In genomic region chr22:39092111-39092867, GRCh38 we compare ENCODE assay signal across 13 cellular contexts. TPM values are rescaled to one million over a fixed set of nuclear protein-coding genes. Genes with fewer than 3 reads are reported as not detected.
A peak's percentile ranks its signal among the peaks of the same experiment; 100 is the strongest.
DNase-seq lines count a peak whose midpoint lies in the region; ATAC-seq and TF ChIP-seq lines count a peak whose summit lies in the region.
"Had no signal": no experiment of that assay in that cellular context is flagged by ENCODE, and none has a peak within 500 bp of the region (broad histone marks: within the 10 kb centered on the region; RNA-seq: fewer than 3 reads in every experiment).

No MANE protein-coding gene starts in this region.

- no peaks in the 10 kb centered on the region for H3K36me3 ChIP-seq in OCI-LY7 (ENCODE audit: insufficient read depth, low read length)

- intact Hi-C loops in OCI-LY7 (cut with micrococcal nuclease; ENCODE audit: unreplicated experiment) = no loop called here

- no peaks in the 10 kb centered on the region for H3K79me2 ChIP-seq in OCI-LY7 (ENCODE audit: insufficient read depth, low read depth, low read length)

- H3K27me3 Mint-ChIP-seq in activated T-cell treated with anti-CD3 and anti-CD28 coated beads, Interleukin-2, amount 50 U/mL, for 24 hours = no peaks in the 10 kb centered on the region
- no peaks in the 10 kb centered on the region for H3K27me3 Mint-ChIP-seq in activated naive CD8-positive, alpha-beta T cell treated with anti-CD3 and anti-CD28 coated beads, Interleukin-2, amount 10 ng/mL, durations not matched to agents 7 days and 5 days

- peak overlapping the region; percentile 7; the same call in 1 of the 2 replicates for H2AFZ ChIP-seq in OCI-LY7 (ENCODE audit: low read length)

- POLR2A ChIA-PET in OCI-LY7 (lab: Charles Lee) = no interaction called here
- POLR2A ChIA-PET in activated naive CD8-positive, alpha-beta T cell treated with anti-CD3 and anti-CD28 coated beads, Interleukin-2, amount 10 ng/mL, durations not matched to agents 7 days and 5 days (lab: Charles Lee) = interaction anchor here (1.1 to 1.7 kb wide), 2 partner anchors 26 to 76 kb away, joined by 3 to 6 read pairs; no protein-coding TSS in a partner anchor

- no peaks in the 10 kb centered on the region for H3K9me2 ChIP-seq in OCI-LY7 (ENCODE audit: insufficient read depth, low read length)

- peaks cover 28% of the 10 kb centered on the region for H3K4me1 ChIP-seq in OCI-LY7 (ENCODE audit: insufficient read depth, low read length, poor library complexity, severe bottlenecking)

- CTCF ChIA-PET in OCI-LY7 (lab: Charles Lee; ENCODE audit: unreplicated experiment) = no interaction called here

- H3K4me1 Mint-ChIP-seq in activated T-cell treated with anti-CD3 and anti-CD28 coated beads, Interleukin-2, amount 50 U/mL, for 24 hours (ENCODE audit: low read depth) = peaks cover 91% of the 10 kb centered on the region
- peaks cover 82% of the 10 kb centered on the region for H3K4me1 Mint-ChIP-seq in activated naive CD8-positive, alpha-beta T cell treated with anti-CD3 and anti-CD28 coated beads, Interleukin-2, amount 10 ng/mL, durations not matched to agents 7 days and 5 days
- peaks cover 92% of the 10 kb centered on the region for H3K4me1 Mint-ChIP-seq in stimulated activated effector memory CD8-positive, alpha-beta T cell treated with anti-CD3 and anti-CD28 coated beads, Interleukin-12 subunit alpha, Interleukin-12 subunit beta, amount 100 ng/mL, for 72 hours

- no TSS peak for BruUV-seq in OCI-LY7 (replicated peaks; lab: Mats Ljungman, UMichigan)

- no peaks in the 10 kb centered on the region for H4K20me1 ChIP-seq in OCI-LY7 (ENCODE audit: insufficient read depth, low read length)

- DNase-seq in activated T-cell treated with anti-CD3 and anti-CD28 coated beads, Interleukin-2, amount 50 U/mL, for 24 hours = peak; percentile 48
- DNase-seq in activated T-cell treated with anti-CD3 and anti-CD28 coated beads for 4 hours (no peak), OCI-LY7 (ENCODE audit: low spot score) (no peak), ureter (ENCODE audit: low spot score) (no peak), mucosa of gallbladder (ENCODE audit: low spot score) (no peak)
- no peak for DNase-seq in activated naive CD8-positive, alpha-beta T cell treated with anti-CD3 and anti-CD28 coated beads, Interleukin-2, amount 10 ng/mL, durations not matched to agents 7 days and 5 days
- peak in 1 of 2 donors; percentile 78 for DNase-seq in stimulated activated effector memory CD8-positive, alpha-beta T cell treated with anti-CD3 and anti-CD28 coated beads, Interleukin-12 subunit alpha, Interleukin-12 subunit beta, amount 100 ng/mL, for 72 hours (ENCODE audit: low spot score in 2 of 2)
- DNase-seq: NCI-H446 treated with DMSO at 0.1 percent for 48 hours, SIG-M5 had no signal

- H3K36me3 Mint-ChIP-seq in activated T-cell treated with anti-CD3 and anti-CD28 coated beads, Interleukin-2, amount 50 U/mL, for 24 hours (ENCODE audit: low read depth) = peaks cover 1% of the 10 kb centered on the region
- peaks cover 4% of the 10 kb centered on the region for H3K36me3 Mint-ChIP-seq in activated naive CD8-positive, alpha-beta T cell treated with anti-CD3 and anti-CD28 coated beads, Interleukin-2, amount 10 ng/mL, durations not matched to agents 7 days and 5 days
- peaks cover 54% of the 10 kb centered on the region for H3K36me3 Mint-ChIP-seq in stimulated activated effector memory CD8-positive, alpha-beta T cell treated with anti-CD3 and anti-CD28 coated beads, Interleukin-12 subunit alpha, Interleukin-12 subunit beta, amount 100 ng/mL, for 72 hours

- no peaks in the 10 kb centered on the region for H3K9me3 ChIP-seq in OCI-LY7 (ENCODE audit: low read length)

- no peaks in the 10 kb centered on the region for H3K9me3 Mint-ChIP-seq in activated T-cell treated with anti-CD3 and anti-CD28 coated beads, Interleukin-2, amount 50 U/mL, for 24 hours
- H3K9me3 Mint-ChIP-seq in activated naive CD8-positive, alpha-beta T cell treated with anti-CD3 and anti-CD28 coated beads, Interleukin-2, amount 10 ng/mL, durations not matched to agents 7 days and 5 days = no peaks in the 10 kb centered on the region
- no peaks in the 10 kb centered on the region for H3K9me3 Mint-ChIP-seq in stimulated activated effector memory CD8-positive, alpha-beta T cell treated with anti-CD3 and anti-CD28 coated beads, Interleukin-12 subunit alpha, Interleukin-12 subunit beta, amount 100 ng/mL, for 72 hours

- H3K27ac ChIP-seq in OCI-LY7 (ENCODE audit: low read depth, low read length, poor library complexity, severe bottlenecking) = no peak overlapping the region

- H3K27ac Mint-ChIP-seq in activated T-cell treated with anti-CD3 and anti-CD28 coated beads, Interleukin-2, amount 50 U/mL, for 24 hours = peak overlapping the region; percentile 95
- H3K27ac Mint-ChIP-seq in activated naive CD8-positive, alpha-beta T cell treated with anti-CD3 and anti-CD28 coated beads, Interleukin-2, amount 10 ng/mL, durations not matched to agents 7 days and 5 days = peak overlapping the region; percentile 89
- H3K27ac Mint-ChIP-seq in stimulated activated effector memory CD8-positive, alpha-beta T cell treated with anti-CD3 and anti-CD28 coated beads, Interleukin-12 subunit alpha, Interleukin-12 subunit beta, amount 100 ng/mL, for 72 hours = peak overlapping the region; percentile 97

- ATAC-seq in activated naive CD8-positive, alpha-beta T cell treated with anti-CD3 and anti-CD28 coated beads, Interleukin-2, amount 10 ng/mL, durations not matched to agents 7 days and 5 days (ENCODE audit: low read depth) = no peak
- ATAC-seq in stimulated activated effector memory CD8-positive, alpha-beta T cell treated with anti-CD3 and anti-CD28 coated beads, Interleukin-12 subunit alpha, Interleukin-12 subunit beta, amount 100 ng/mL, for 72 hours = peak; percentile 19
- ATAC-seq in HG02840 (IDR thresholded peaks at IDR 0.05; ENCODE audit: low FRiP score, unreplicated experiment) = no peak
- ATAC-seq: sciatic nerve had no signal

- H3K4me3 ChIP-seq in OCI-LY7 (ENCODE audit: low read depth, low read length, poor library complexity, severe bottlenecking) = no peak overlapping the region

- no peak overlapping the region for H3K4me2 ChIP-seq in OCI-LY7 (ENCODE audit: low read length)

- peak overlapping the region; percentile 52 for H3K4me3 Mint-ChIP-seq in activated T-cell treated with anti-CD3 and anti-CD28 coated beads, Interleukin-2, amount 50 U/mL, for 24 hours
- peak overlapping the region; percentile 75 for H3K4me3 Mint-ChIP-seq in activated naive CD8-positive, alpha-beta T cell treated with anti-CD3 and anti-CD28 coated beads, Interleukin-2, amount 10 ng/mL, durations not matched to agents 7 days and 5 days
- H3K4me3 Mint-ChIP-seq in stimulated activated effector memory CD8-positive, alpha-beta T cell treated with anti-CD3 and anti-CD28 coated beads, Interleukin-12 subunit alpha, Interleukin-12 subunit beta, amount 100 ng/mL, for 72 hours = peak overlapping the region; percentile 78

- no peak for TF ChIP-seq CTCF in OCI-LY7 (conservative IDR thresholded peaks at IDR 0.05; ENCODE audit: low read length)

RNA-seq across cellular contexts. Expression of gene APOBEC3H, which starts 4.8 kb away (rescaled TPM):
- 0.15 and 1.2 TPM in 2 replicates for total RNA-seq in OCI-LY7 (2014; rRNA removed; shearing (Covaris generic))
- 0.99 and 1.5 TPM in 2 replicates for total RNA-seq in OCI-LY7 (2022)
- total RNA-seq in activated naive CD8-positive, alpha-beta T cell treated with anti-CD3 and anti-CD28 coated beads, Interleukin-2, amount 10 ng/mL, durations not matched to agents 7 days and 5 days = 10 to 100 TPM; 75.5 to 84.9 TPM
- total RNA-seq in ureter = 1.0 TPM
- total RNA-seq in mucosa of gallbladder = 1.4 TPM
- total RNA-seq: chondrocyte, urinary bladder had no signal

RNA-seq across cellular contexts. Expression of gene APOBEC3G, which starts 15.2 kb away (rescaled TPM):
- total RNA-seq in OCI-LY7 (2014; rRNA removed; shearing (Covaris generic)) = 49.8 and 60.2 TPM in 2 replicates
- total RNA-seq in OCI-LY7 (2022) (34.4 and 36.7 TPM in 2 replicates), ureter (27.8 TPM), mucosa of gallbladder (7.7 TPM)
- 100 to 1,000 TPM; 116 to 118 TPM for total RNA-seq in activated naive CD8-positive, alpha-beta T cell treated with anti-CD3 and anti-CD28 coated beads, Interleukin-2, amount 10 ng/mL, durations not matched to agents 7 days and 5 days

RNA-seq across cellular contexts. Expression of gene APOBEC3F, which starts 51.6 kb away (rescaled TPM):
- total RNA-seq in OCI-LY7 (2014; rRNA removed; shearing (Covaris generic)) = 3.7 and 3.9 TPM in 2 replicates
- total RNA-seq in OCI-LY7 (2022) (19.2 and 20.7 TPM in 2 replicates), ureter (22.5 TPM), mucosa of gallbladder (14.4 TPM)
- total RNA-seq in activated naive CD8-positive, alpha-beta T cell treated with anti-CD3 and anti-CD28 coated beads, Interleukin-2, amount 10 ng/mL, durations not matched to agents 7 days and 5 days = 10 to 100 TPM; 41.4 to 45.1 TPM

Comparison
In these comparisons a context has a peak if more than half of its experiments do, and no peak if none do; other contexts are left out.
1. RNA of gene APOBEC3H, which starts 4.8 kb away (total RNA-seq): 75.5 to 84.9 TPM in activated naive CD8-positive, alpha-beta T cell treated with anti-CD3 and anti-CD28 coated beads, Interleukin-2, amount 10 ng/mL, durations not matched to agents 7 days and 5 days; 1.4 TPM in mucosa of gallbladder (single experiment), 0.15 to 1.5 TPM in OCI-LY7 and 1.0 TPM in ureter (single experiment); every median in the first group is over 10 times any median in the second.
2. Peak in every context shown above with its lines, with median percentiles within 50 percentile points of each other: H3K27ac Mint-ChIP-seq and H3K4me3 Mint-ChIP-seq.